18 cellular contexts compared by ENCODE assay signal in genomic region chr4:41203169-41203568, GRCh38. TPM values are rescaled to one million over a fixed set of nuclear protein-coding genes. Genes with fewer than 3 reads are reported as not detected.
DNase-seq lines count a peak whose midpoint lies in the region; ATAC-seq, FAIRE-seq and TF ChIP-seq lines count a peak whose summit lies in the region.
"Had no signal": no experiment of that assay in that cellular context is flagged by ENCODE, and none has a peak within 500 bp of the region (broad histone marks: within the 10 kb centered on the region; RNA-seq: fewer than 3 reads in every experiment).

No MANE protein-coding gene starts in this region.

- WGBS in IMR-90 (ENCODE audit: extremely low coverage in 2 of 2, insufficient read length in 1 of 2), 2 experiments = no CpG with 5 or more reads among the region's 2 CpGs

- H2BK5ac ChIP-seq in IMR-90 (ENCODE audit: low read depth, low read length, poor library complexity, severe bottlenecking) = peak overlapping the region; percentile 40

- no peak overlapping the region for H2AK9ac ChIP-seq in IMR-90 (replicated peaks; ENCODE audit: low read depth, low read length, poor library complexity)

- no TSS peak for BruUV-seq in IMR-90 (replicated peaks; lab: Mats Ljungman, UMichigan)

- H3K56ac ChIP-seq in IMR-90 (ENCODE audit: extremely low read depth, insufficient read depth, low read length) = no peak overlapping the region

- H3K27me3 ChIP-seq in IMR-90 (ENCODE audit: control insufficient read depth, insufficient read depth, low read length) (no peaks in the 10 kb centered on the region), breast epithelium (no peaks in the 10 kb centered on the region), keratinocyte (ENCODE audit: control insufficient read depth, extremely low read depth, insufficient read depth, low read length) (no peaks in the 10 kb centered on the region), GM23338 (ENCODE audit: insufficient read depth) (no peaks in the 10 kb centered on the region)
- H3K27me3 ChIP-seq: cardiac muscle cell, sigmoid colon, tibial nerve had no signal

- TF ChIP-seq POLR2A in IMR-90 (IDR thresholded peaks at IDR 0.05; ENCODE audit: low read depth, low read length) (no peak), breast epithelium (IDR thresholded peaks at IDR 0.05) (no peak)

- TF ChIP-seq RAD21 in IMR-90 (IDR thresholded peaks at IDR 0.05; ENCODE audit: low read length) = no peak

- CTCF ChIA-PET in IMR-90 (lab: Yijun Ruan, JAX) = no interaction called here

- POLR2A ChIA-PET in IMR-90 (lab: Charles Lee; ENCODE audit: unreplicated experiment) = no interaction called here

- H3K9ac ChIP-seq in IMR-90 (ENCODE audit: low read depth, low read length) (no peak overlapping the region), keratinocyte (ENCODE audit: control insufficient read depth, extremely low read depth, insufficient read depth, low read length) (no peak overlapping the region)

- no peaks in the 10 kb centered on the region; the same call in 2 of the 3 replicates for H3K36me3 Mint-ChIP-seq in GM23338 (ENCODE audit: low read depth)
- H3K36me3 Mint-ChIP-seq: activated naive CD4-positive, alpha-beta T cell treated with anti-CD3 and anti-CD28 coated beads, Interleukin-2, amount 50 U/mL, for 24 hours; immature natural killer cell had no signal

- H3K27me3 Mint-ChIP-seq in GM23338 (ENCODE audit: insufficient read depth, low read depth, poor library complexity) = no peaks in the 10 kb centered on the region

- H3K36me3 ChIP-seq in IMR-90 (ENCODE audit: control insufficient read depth, insufficient read depth, low read length) (no peaks in the 10 kb centered on the region), breast epithelium (no peaks in the 10 kb centered on the region), keratinocyte (ENCODE audit: control insufficient read depth in 2 of 2, extremely low read depth in 1 of 2, insufficient read depth in 2 of 2, low read length in 2 of 2) (peaks cover 3 to 6% of the 10 kb centered on the region in 2 experiments), GM23338 (ENCODE audit: insufficient read depth) (no peaks in the 10 kb centered on the region)
- H3K36me3 ChIP-seq: cardiac muscle cell, sigmoid colon, tibial nerve had no signal

- H3K9me3 ChIP-seq in IMR-90 (ENCODE audit: control insufficient read depth, insufficient read depth, low read length) (no peaks in the 10 kb centered on the region), breast epithelium (no peaks in the 10 kb centered on the region), keratinocyte (ENCODE audit: control insufficient read depth, low read depth, low read length) (no peaks in the 10 kb centered on the region)
- H3K9me3 ChIP-seq: sigmoid colon, tibial nerve had no signal

- peak overlapping the region; percentile 26 for H3K27ac ChIP-seq in IMR-90 (ENCODE audit: insufficient read depth, low read length)
- H3K27ac ChIP-seq in breast epithelium = peak overlapping the region; percentile 38 to 66
- H3K27ac ChIP-seq in keratinocyte (ENCODE audit: control insufficient read depth, insufficient read depth, low read length) = no peak overlapping the region
- no peak overlapping the region for H3K27ac ChIP-seq in GM23338 (ENCODE audit: low read depth)
- H3K27ac ChIP-seq: C4-2B, cardiac muscle cell had no signal

- no peak overlapping the region; the same call in 1 of the 2 replicates for H4K91ac ChIP-seq in IMR-90 (ENCODE audit: insufficient read depth, low read depth, low read length)

- H3K9me3 Mint-ChIP-seq in GM23338 = no peaks in the 10 kb centered on the region
- H3K9me3 Mint-ChIP-seq: activated naive CD4-positive, alpha-beta T cell treated with anti-CD3 and anti-CD28 coated beads, Interleukin-2, amount 50 U/mL, for 24 hours; endodermal cell had no signal

- peak overlapping the region; percentile 27; the same call in 1 of the 3 replicates for H2BK15ac ChIP-seq in IMR-90 (ENCODE audit: low read depth, low read length)

- no peak overlapping the region; the same call in 1 of the 2 replicates for H2BK20ac ChIP-seq in IMR-90 (ENCODE audit: low read depth, low read length)

- peaks cover 47% of the 10 kb centered on the region for H3K4me1 Mint-ChIP-seq in GM23338
- H3K4me1 Mint-ChIP-seq: activated naive CD4-positive, alpha-beta T cell treated with anti-CD3 and anti-CD28 coated beads, Interleukin-2, amount 50 U/mL, for 24 hours; immature natural killer cell had no signal

- no peak overlapping the region for H3K4me3 ChIP-seq in IMR-90 (ENCODE audit: insufficient read depth, low read depth, low read length)
- H3K4me3 ChIP-seq in breast epithelium = no peak overlapping the region
- H3K4me3 ChIP-seq in keratinocyte (ENCODE audit: control insufficient read depth in 2 of 3, extremely low read depth in 1 of 3, insufficient read depth in 2 of 3, low read depth in 1 of 3, low read length in 3 of 3) = no peak overlapping the region
- no peak overlapping the region for H3K4me3 ChIP-seq in GM23338
- H3K4me3 ChIP-seq: cardiac muscle cell, sigmoid colon, tibial nerve had no signal

- peak overlapping the region; percentile 70 for H4K5ac ChIP-seq in IMR-90 (ENCODE audit: low read depth, low read length)

- H3K18ac ChIP-seq in IMR-90 (ENCODE audit: low read depth, low read length) = peak overlapping the region; percentile 79

- dilution Hi-C loops in IMR-90 (cut with HindIII; ENCODE audit: low sequenced_read_pairs, unreplicated experiment) (no loop called here), keratinocyte (cut with MboI; ENCODE audit: extremely low pct_ligation_motif_present, low sequenced_read_pairs) (no loop called here)

- peak overlapping the region; percentile 47 to 67; a peak in 2 of 4 replicates for H4K8ac ChIP-seq in IMR-90 (ENCODE audit: low read depth in 2 of 2, low read length in 2 of 2)

- no peak for ATAC-seq in IMR-90 (ENCODE audit: low read depth)
- ATAC-seq in GM23338 = no peak

- peak overlapping the region; percentile 78; the same call in 1 of the 2 replicates for H3K4ac ChIP-seq in IMR-90 (ENCODE audit: low read depth, low read length)

- DNase-seq in IMR-90 (peak; percentile 63), breast epithelium (ENCODE audit: low spot score in 2 of 2) (no peak), keratinocyte (ENCODE audit: low read depth, low spot score) (no peak), superior temporal gyrus (ENCODE audit: extremely low spot score) (peak; percentile 33), GM23338 (ENCODE audit: low spot score) (no peak), DMS153 treated with DMSO at 0.1 percent for 48 hours (lab: John Stamatoyannopoulos, UW; ENCODE audit: unreplicated experiment) (no peak)
- DNase-seq in stimulated activated CD8-positive, alpha-beta memory T cell treated with anti-CD3 and anti-CD28 coated beads, Interleukin-4, amount 100 ng/mL, for 48 hours = no peak
- DNase-seq: endodermal cell; immature natural killer cell; KBM-7; midbrain; NCI-H774; sigmoid colon; stimulated activated CD4-positive, alpha-beta T cell treated with anti-CD3 and anti-CD28 coated beads, Interleukin-2, amount 100 ng/mL, for 48 hours had no signal

- H3K9me2 ChIP-seq in GM23338 (ENCODE audit: insufficient read depth) = no peaks in the 10 kb centered on the region

- no peak overlapping the region for H3K27ac Mint-ChIP-seq in GM23338
- H3K27ac Mint-ChIP-seq: activated naive CD4-positive, alpha-beta T cell treated with anti-CD3 and anti-CD28 coated beads, Interleukin-2, amount 50 U/mL, for 24 hours; endodermal cell; immature natural killer cell had no signal

- H3K4me2 ChIP-seq in IMR-90 (ENCODE audit: low read depth, low read length) = peak overlapping the region; percentile 41; the same call in 1 of the 2 replicates
- no peak overlapping the region for H3K4me2 ChIP-seq in keratinocyte (ENCODE audit: control insufficient read depth, extremely low read depth, insufficient read depth, low read depth, low read length)
- no peak overlapping the region for H3K4me2 ChIP-seq in GM23338

- intact Hi-C loops in IMR-90 (cut with micrococcal nuclease) (no loop called here), breast epithelium (cut with DNase I; ENCODE audit: low total_unique reads) (loop anchor here (10.0 kb wide), 1 partner anchor 48 kb away; no protein-coding TSS in a partner anchor)

- H2AFZ ChIP-seq in IMR-90 (replicated peaks; ENCODE audit: low read length, poor library complexity) (no peak overlapping the region), keratinocyte (ENCODE audit: control insufficient read depth, low read length) (no peak overlapping the region), GM23338 (no peak overlapping the region)

- in situ Hi-C loops in IMR-90 (cut with MboI; ENCODE audit: low sequenced_read_pairs) = no loop called here

- peaks cover 43 to 72% of the 10 kb centered on the region in 2 experiments for H3K79me1 ChIP-seq in IMR-90 (ENCODE audit: low read depth in 1 of 2, low read length in 2 of 2)

- peak; percentile 5 for FAIRE-seq in keratinocyte (lab: Jason Lieb, UNC)

- H3K9me1 ChIP-seq in IMR-90 (ENCODE audit: insufficient read depth, low read length) = peaks cover 26% of the 10 kb centered on the region
- peaks cover 2% of the 10 kb centered on the region for H3K9me1 ChIP-seq in keratinocyte (ENCODE audit: control insufficient read depth, extremely low read depth, insufficient read depth, low read length)

- H4K20me1 ChIP-seq in IMR-90 (ENCODE audit: insufficient read depth, low read length) (peaks cover 7% of the 10 kb centered on the region; the same call in 1 of the 2 replicates), keratinocyte (ENCODE audit: control insufficient read depth, extremely low read depth, insufficient read depth, low read length) (no peaks in the 10 kb centered on the region), GM23338 (replicated peaks; ENCODE audit: insufficient read depth) (peaks cover 12% of the 10 kb centered on the region; the same call in 1 of the 2 replicates)

- H2AK5ac ChIP-seq in IMR-90 (ENCODE audit: low read depth, low read length) = peak overlapping the region; percentile 54; the same call in 1 of the 2 replicates

- no peaks in the 10 kb centered on the region for H3F3A ChIP-seq in GM23338 (replicated peaks; ENCODE audit: low read depth)

- H3K14ac ChIP-seq in IMR-90 (replicated peaks; ENCODE audit: low read depth, low read length) = no peak overlapping the region; the same call in 1 of the 2 replicates

- H3K4me1 ChIP-seq in IMR-90 (ENCODE audit: control insufficient read depth, insufficient read depth, low read length) = peaks cover 27% of the 10 kb centered on the region
- peaks cover 0 to 8% of the 10 kb centered on the region in 2 donors for H3K4me1 ChIP-seq in breast epithelium
- peaks cover 37% of the 10 kb centered on the region for H3K4me1 ChIP-seq in keratinocyte (ENCODE audit: control insufficient read depth, extremely low read depth, insufficient read depth, low read length)
- peaks cover 18% of the 10 kb centered on the region for H3K4me1 ChIP-seq in GM23338 (ENCODE audit: insufficient read depth)

- H3K4me3 Mint-ChIP-seq in GM23338 = no peak overlapping the region
- H3K4me3 Mint-ChIP-seq: activated naive CD4-positive, alpha-beta T cell treated with anti-CD3 and anti-CD28 coated beads, Interleukin-2, amount 50 U/mL, for 24 hours; endodermal cell; immature natural killer cell had no signal

- H2BK120ac ChIP-seq in IMR-90 (ENCODE audit: low read depth, low read length) = peak overlapping the region; percentile 82; the same call in 1 of the 2 replicates

- H3K79me2 ChIP-seq in keratinocyte (ENCODE audit: control insufficient read depth, insufficient read depth, low read length) (peaks cover 100% of the 10 kb centered on the region), GM23338 (replicated peaks; ENCODE audit: insufficient read depth) (peaks cover 98% of the 10 kb centered on the region)

- no peak overlapping the region for H3K23ac ChIP-seq in IMR-90 (ENCODE audit: low read depth, low read length)

- TF ChIP-seq CTCF in IMR-90 (conservative IDR thresholded peaks at IDR 0.05; ENCODE audit: low read depth, low read length) = no peak
- TF ChIP-seq CTCF in breast epithelium (IDR thresholded peaks at IDR 0.05) = no peak
- TF ChIP-seq CTCF in keratinocyte (optimal IDR thresholded peaks at IDR 0.05 in 1 of 3, IDR thresholded peaks at IDR 0.05 in 1 of 3, conservative IDR thresholded peaks at IDR 0.05 in 1 of 3; ENCODE audit: extremely low read depth in 1 of 3, insufficient read depth in 2 of 3, low read length in 3 of 3) = no peak
- no peak for TF ChIP-seq CTCF in GM23338 (conservative IDR thresholded peaks at IDR 0.05; ENCODE audit: low read depth in 2 of 2)

RNA-seq across cellular contexts. Expression of gene APBB2, which starts 11.2 kb away (rescaled TPM):
- 64.7 and 75.5 TPM in 2 replicates for total RNA-seq in IMR-90 (2012; rRNA removed)
- polyA plus RNA-seq in IMR-90 (2012; rRNA removed) = 41.1 and 47.9 TPM in 2 replicates
- polyA plus RNA-seq in IMR-90 (2012; cell fraction: cytosol; rRNA removed) = 21.2 and 27.8 TPM in 2 replicates
- 50.5 and 115 TPM in 2 replicates for polyA plus RNA-seq in IMR-90 (2012; cell fraction: nucleus; rRNA removed; ENCODE audit: low replicate concordance)
- 100 to 1,000 TPM in 2 of 3 donors, 10 to 100 TPM in 1; 87.4 to 192 (median 153) TPM for total RNA-seq in breast epithelium
- 47.0 to 68.3 TPM (median 57.3 TPM) in 3 replicates for polyA plus RNA-seq in keratinocyte
- 23.0 TPM for polyA plus RNA-seq in keratinocyte (2011; ENCODE audit: low read depth)
- polyA plus RNA-seq in keratinocyte (2011; cell fraction: cytosol; rRNA removed) = 50.7 and 53.2 TPM in 2 replicates
- polyA plus RNA-seq in keratinocyte (2011; cell fraction: nucleus; rRNA removed) = 104 and 115 TPM in 2 replicates
- 13.7 and 37.4 TPM in 2 replicates for polyA plus RNA-seq in keratinocyte (2012; ENCODE audit: low replicate concordance)
- 88.0 to 138 TPM (median 97.6 TPM) in 3 replicates for polyA minus RNA-seq in keratinocyte
- polyA minus RNA-seq in keratinocyte (2011; cell fraction: cytosol; rRNA and poly(A)+ RNA removed) = 40.5 TPM
- 67.3 and 155 TPM in 2 replicates for polyA minus RNA-seq in keratinocyte (2011; cell fraction: nucleus; rRNA and poly(A)+ RNA removed)
- 56.4 and 74.8 TPM in 2 replicates for total RNA-seq in GM23338 (2014; rRNA removed; shearing (Covaris generic))
- polyA plus RNA-seq in GM23338 (2016; fragmentation: Nextera tagmentation; extraction: Ambion mirVana) = 34.1 and 35.8 TPM in 2 replicates
- polyA plus RNA-seq: immature natural killer cell had no signal

RNA-seq across cellular contexts. Expression of gene UCHL1, which starts 53.6 kb away (rescaled TPM):
- total RNA-seq in IMR-90 (2012; rRNA removed) = 972 and 1,122 TPM in 2 replicates
- polyA plus RNA-seq in IMR-90 (2012; rRNA removed) = 1,796 and 2,118 TPM in 2 replicates
- 1,744 and 2,681 TPM in 2 replicates for polyA plus RNA-seq in IMR-90 (2012; cell fraction: cytosol; rRNA removed)
- 2,128 and 5,164 TPM in 2 replicates for polyA plus RNA-seq in IMR-90 (2012; cell fraction: nucleus; rRNA removed; ENCODE audit: low replicate concordance)
- total RNA-seq in breast epithelium = 100 to 1,000 TPM in 1 of 3 donors, 10 to 100 TPM in 2; 21.3 to 143 (median 33.1) TPM
- 2.8 to 3.9 TPM (median 3.0 TPM) in 3 replicates for polyA plus RNA-seq in keratinocyte
- 0.85 TPM for polyA plus RNA-seq in keratinocyte (2011; ENCODE audit: low read depth)
- 4.8 and 7.8 TPM in 2 replicates for polyA plus RNA-seq in keratinocyte (2011; cell fraction: cytosol; rRNA removed)
- polyA plus RNA-seq in keratinocyte (2011; cell fraction: nucleus; rRNA removed) = 10.3 and 11.6 TPM in 2 replicates
- 0.61 and 1.8 TPM in 2 replicates for polyA plus RNA-seq in keratinocyte (2012; ENCODE audit: low replicate concordance)
- polyA minus RNA-seq in keratinocyte = 0.42 to 1.3 TPM (median 0.52 TPM) in 3 replicates
- 2.1 TPM for polyA minus RNA-seq in keratinocyte (2011; cell fraction: cytosol; rRNA and poly(A)+ RNA removed)
- polyA minus RNA-seq in keratinocyte (2011; cell fraction: nucleus; rRNA and poly(A)+ RNA removed) = 1.4 and 1.9 TPM in 2 replicates
- 1,758 and 1,823 TPM in 2 replicates for total RNA-seq in GM23338 (2014; rRNA removed; shearing (Covaris generic))
- 926 and 998 TPM in 2 replicates for polyA plus RNA-seq in GM23338 (2016; fragmentation: Nextera tagmentation; extraction: Ambion mirVana)
- polyA plus RNA-seq: immature natural killer cell had no signal

Comparison
In these comparisons a context has a peak if more than half of its experiments do, and no peak if none do; other contexts are left out.
1. DNase-seq: peak in IMR-90 (single experiment) and superior temporal gyrus (single experiment); none in breast epithelium (0 of 2), keratinocyte (single experiment), stimulated activated CD8-positive, alpha-beta memory T cell treated with anti-CD3 and anti-CD28 coated beads, Interleukin-4, amount 100 ng/mL, for 48 hours (single experiment), GM23338 (single experiment) and DMS153 treated with DMSO at 0.1 percent for 48 hours (single experiment).
2. H3K27ac ChIP-seq: peak in IMR-90 (single experiment) and breast epithelium (2 of 2); none in keratinocyte (single experiment) and GM23338 (single experiment).